ENCODE assay signal across 9 cellular contexts in genomic region chr14:95482967-95483842, GRCh38. TPM values are rescaled to one million over a fixed set of nuclear protein-coding genes. Genes with fewer than 3 reads are reported as not detected.
DNase-seq lines count a peak whose midpoint lies in the region; ATAC-seq and TF ChIP-seq lines count a peak whose summit lies in the region.
"Had no signal": no experiment of that assay in that cellular context is flagged by ENCODE, and none has a peak within 500 bp of the region (broad histone marks: within the 10 kb centered on the region; RNA-seq: fewer than 3 reads in every experiment).

No MANE protein-coding gene starts in this region.

- H3K27me3 Mint-ChIP-seq in naive thymus-derived CD4-positive, alpha-beta T cell: no peaks in the 10 kb centered on the region

- H3K27ac ChIP-seq in PC-9 (peak overlapping the region; percentile 55), epithelial cell of prostate (no peak overlapping the region)
- H3K27ac ChIP-seq in naive thymus-derived CD4-positive, alpha-beta T cell (ENCODE audit: low read depth, low read length): no peak overlapping the region

- H3K4me2 ChIP-seq in PC-9: peak overlapping the region; percentile 56

- H3K4me1 ChIP-seq in PC-9 (replicated peaks; ENCODE audit: insufficient read depth): peaks cover 48% of the 10 kb centered on the region
- peaks cover 4 to 19% of the 10 kb centered on the region in 2 donors for H3K4me1 ChIP-seq in naive thymus-derived CD4-positive, alpha-beta T cell (ENCODE audit: control insufficient read depth in 2 of 2, insufficient read depth in 2 of 2, low read length in 2 of 2)

- H3K27me3 ChIP-seq in PC-9 (ENCODE audit: insufficient read depth, low read depth): no peaks in the 10 kb centered on the region
- no peaks in the 10 kb centered on the region for H3K27me3 ChIP-seq in naive thymus-derived CD4-positive, alpha-beta T cell (ENCODE audit: control insufficient read depth in 2 of 2, insufficient read depth in 2 of 2, low read length in 2 of 2)

- no peak for TF ChIP-seq CTCF in PC-9 (conservative IDR thresholded peaks at IDR 0.05)

- H4K20me1 ChIP-seq in PC-9 (ENCODE audit: insufficient read depth): no peaks in the 10 kb centered on the region

- H3K36me3 Mint-ChIP-seq in naive thymus-derived CD4-positive, alpha-beta T cell: peaks cover 0 to 22% (median 0%) of the 10 kb centered on the region in 5 donors

- no peaks in the 10 kb centered on the region for H3K9me3 Mint-ChIP-seq in naive thymus-derived CD4-positive, alpha-beta T cell

- CTCF ChIA-PET in PC-9 (lab: Charles Lee): no interaction called here
- CTCF ChIA-PET in naive thymus-derived CD4-positive, alpha-beta T cell (lab: Charles Lee): no interaction called here

- no peak overlapping the region for H3K4me3 ChIP-seq in PC-9
- no peak overlapping the region for H3K4me3 ChIP-seq in naive thymus-derived CD4-positive, alpha-beta T cell (ENCODE audit: low read length)

- H3K9me3 ChIP-seq in PC-9 (ENCODE audit: insufficient read depth, low read depth): no peaks in the 10 kb centered on the region
- no peaks in the 10 kb centered on the region for H3K9me3 ChIP-seq in naive thymus-derived CD4-positive, alpha-beta T cell (ENCODE audit: control insufficient read depth in 2 of 3, low read length in 3 of 3)

- no peaks in the 10 kb centered on the region for H3K9me2 ChIP-seq in PC-9 (ENCODE audit: insufficient read depth)

- peak; percentile 93 for DNase-seq in AG08395 (ENCODE audit: low spot score)
- DNase-seq in PC-9: peak; percentile 45 to 67
- DNase-seq in epithelial cell of prostate (ENCODE audit: low read depth, low spot score): peak; percentile 22
- DNase-seq in naive thymus-derived CD4-positive, alpha-beta T cell: no peak
- DNase-seq in NCI-H446 treated with DMSO at 0.1 percent for 48 hours (lab: John Stamatoyannopoulos, UW): no peak
- no peak for DNase-seq in OCI-M1 (lab: John Stamatoyannopoulos, UW)
- DNase-seq in NCI-H1436 (lab: John Stamatoyannopoulos, UW): no peak
- DNase-seq in stimulated activated CD4-positive, alpha-beta T cell treated with anti-CD3 and anti-CD28 coated beads, Interleukin-4, amount 100 ng/mL, for 24 hours: no peak
- DNase-seq: stimulated activated CD4-positive, alpha-beta T cell treated with anti-CD3 and anti-CD28 coated beads, Interleukin-15, amount 100 ng/mL, for 24 hours had no signal

- peaks cover 5% of the 10 kb centered on the region; the same call in 1 of the 2 replicates for H3F3A ChIP-seq in PC-9 (ENCODE audit: insufficient read depth, low read depth)

- ATAC-seq in naive thymus-derived CD4-positive, alpha-beta T cell: no peak

- peak overlapping the region in 7 of 9 donors; percentile 3 to 69 (median 35) for H3K27ac Mint-ChIP-seq in naive thymus-derived CD4-positive, alpha-beta T cell

- no peaks in the 10 kb centered on the region for H3K36me3 ChIP-seq in PC-9 (ENCODE audit: low read depth)
- peaks cover 0 to 5% (median 0%) of the 10 kb centered on the region in 3 experiments for H3K36me3 ChIP-seq in naive thymus-derived CD4-positive, alpha-beta T cell (ENCODE audit: control insufficient read depth in 2 of 3, insufficient read depth in 3 of 3, low read length in 3 of 3)

- POLR2A ChIA-PET in PC-9 (lab: Charles Lee; ENCODE audit: unreplicated experiment): no interaction called here
- POLR2A ChIA-PET in naive thymus-derived CD4-positive, alpha-beta T cell (lab: Charles Lee): interaction anchor here (0.6 to 1.8 kb wide), 3 partner anchors 19 to 52 kb away, joined by 3 to 6 read pairs (median 3); no protein-coding TSS in a partner anchor

- H3K4me1 Mint-ChIP-seq in naive thymus-derived CD4-positive, alpha-beta T cell: peaks cover 47 to 64% (median 57%) of the 10 kb centered on the region in 7 donors

- H2AFZ ChIP-seq in PC-9: no peak overlapping the region

- H3K79me2 ChIP-seq in PC-9 (ENCODE audit: low read depth): no peaks in the 10 kb centered on the region

- no TSS peak for BruUV-seq in PC-9 (replicated peaks; lab: Mats Ljungman, UMichigan)

- H3K4me3 Mint-ChIP-seq in naive thymus-derived CD4-positive, alpha-beta T cell: no peak overlapping the region

- intact Hi-C loops in PC-9 (cut with micrococcal nuclease; ENCODE audit: unreplicated experiment): no loop called here
- intact Hi-C loops in naive thymus-derived CD4-positive, alpha-beta T cell (cut with micrococcal nuclease): loop anchor here in 1 of 2 donors (5.0 kb wide), 1 partner anchor 34 kb away; the partner anchor contains the start of gene SYNE3

RNA-seq across cellular contexts. Expression of gene SYNE3, which starts 33.2 kb away (rescaled TPM):
- total RNA-seq in PC-9 (2021): 1.5 and 1.9 TPM in 2 replicates
- total RNA-seq in naive thymus-derived CD4-positive, alpha-beta T cell: 10 to 100 TPM; 46.7 to 83.9 (median 52.5) TPM
- 1 to 10 TPM; 6.8 to 7.0 TPM for polyA plus RNA-seq in naive thymus-derived CD4-positive, alpha-beta T cell

RNA-seq across cellular contexts. Expression of gene GLRX5, which starts 51.6 kb away (rescaled TPM):
- 19.6 and 23.2 TPM in 2 replicates for total RNA-seq in PC-9 (2021)
- total RNA-seq in naive thymus-derived CD4-positive, alpha-beta T cell: 10 to 100 TPM; 12.3 to 31.6 (median 19.8) TPM
- 10 to 100 TPM; 55.2 to 56.9 TPM for polyA plus RNA-seq in naive thymus-derived CD4-positive, alpha-beta T cell

Comparison
In these comparisons a context has a peak if more than half of its experiments do, and no peak if none do; other contexts are left out.
1. DNase-seq: peak in AG08395 (single experiment), PC-9 (2 of 2) and epithelial cell of prostate (single experiment); none in naive thymus-derived CD4-positive, alpha-beta T cell (0 of 9), NCI-H446 treated with DMSO at 0.1 percent for 48 hours (single experiment), OCI-M1 (single experiment), NCI-H1436 (single experiment) and stimulated activated CD4-positive, alpha-beta T cell treated with anti-CD3 and anti-CD28 coated beads, Interleukin-4, amount 100 ng/mL, for 24 hours (single experiment).
2. RNA of gene SYNE3, which starts 33.2 kb away (total RNA-seq): 46.7 to 83.9 TPM in naive thymus-derived CD4-positive, alpha-beta T cell; 1.5 to 1.9 TPM in PC-9; every median in the first group is over 10 times any median in the second.